9 cellular contexts compared by ENCODE assay signal in the genomic region with DNA sequence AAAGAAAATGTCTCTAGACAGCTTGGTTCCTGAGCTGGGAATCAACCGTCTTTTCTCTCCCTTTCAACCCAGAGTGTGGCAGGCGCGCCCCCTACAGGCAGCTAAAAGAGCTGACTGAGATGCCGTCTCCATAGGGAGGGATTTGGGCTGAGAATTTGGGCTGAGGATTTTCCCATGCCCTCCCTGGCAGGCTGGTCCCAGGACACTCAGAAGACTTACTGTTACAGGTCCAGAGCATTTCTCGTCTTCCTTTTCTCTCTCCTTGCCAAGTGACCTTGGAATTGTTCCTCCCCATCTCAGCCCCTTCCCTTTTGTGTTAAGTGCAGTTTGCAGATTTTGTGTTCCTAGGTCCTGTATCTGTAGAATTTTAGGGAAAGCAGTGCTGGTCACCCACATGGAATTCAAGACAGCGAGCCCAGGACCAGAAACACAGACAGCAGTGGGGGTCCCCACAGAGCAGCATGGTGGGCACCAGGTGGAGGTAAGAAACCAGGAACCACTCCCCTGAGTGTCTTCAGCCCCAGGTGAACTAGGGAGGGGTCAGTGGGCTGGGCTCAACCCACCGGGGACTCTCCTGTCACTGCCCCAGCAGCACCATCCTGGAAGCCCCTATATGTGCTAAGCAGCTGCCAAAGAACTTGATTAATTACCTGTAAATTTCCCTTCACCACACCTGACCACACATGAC. TPM values are rescaled to one million over a fixed set of nuclear protein-coding genes. Genes with fewer than 3 reads are reported as not detected.
DNase-seq lines count a peak whose midpoint lies in the region; ATAC-seq and TF ChIP-seq lines count a peak whose summit lies in the region.
"Had no signal": no experiment of that assay in that cellular context is flagged by ENCODE, and none has a peak within 500 bp of the region (broad histone marks: within the 10 kb centered on the region; RNA-seq: fewer than 3 reads in every experiment).

No MANE protein-coding gene starts in this region.

- H3K4me3 ChIP-seq in choroid plexus epithelial cell (ENCODE audit: low read depth, low read length) = no peak overlapping the region

- POLR2A ChIA-PET in activated CD4-positive, alpha-beta T cell treated with anti-CD3 and anti-CD28 coated beads for 36 hours (lab: Charles Lee) = no interaction called here

- TF ChIP-seq CTCF in choroid plexus epithelial cell (conservative IDR thresholded peaks at IDR 0.05; ENCODE audit: low read depth, low read length) = peak; percentile 89

- CTCF ChIA-PET in activated CD4-positive, alpha-beta T cell treated with anti-CD3 and anti-CD28 coated beads for 36 hours (lab: Charles Lee) = interaction anchor here (0.6 to 3.4 kb wide), 28 partner anchors 8 to 405 kb away, joined by 3 to 30 read pairs (median 4); no protein-coding TSS in a partner anchor

- peak; percentile 54 for ATAC-seq in activated CD4-positive, alpha-beta T cell treated with anti-CD3 and anti-CD28 coated beads for 36 hours
- no peak for ATAC-seq in HG03196 (IDR thresholded peaks at IDR 0.05; ENCODE audit: unreplicated experiment)

- H3K9me3 Mint-ChIP-seq in activated CD4-positive, alpha-beta T cell treated with anti-CD3 and anti-CD28 coated beads for 36 hours (ENCODE audit: low read depth) = peaks cover 8% of the 10 kb centered on the region

- H3K36me3 Mint-ChIP-seq in activated CD4-positive, alpha-beta T cell treated with anti-CD3 and anti-CD28 coated beads for 36 hours (ENCODE audit: low read depth) = peaks cover 4% of the 10 kb centered on the region

- intact Hi-C loops in activated CD4-positive, alpha-beta T cell treated with anti-CD3 and anti-CD28 coated beads for 36 hours (cut with DNase I, micrococcal nuclease) = loop anchor here (1.0 to 2.0 kb wide), 4 partner anchors 29 to 89 kb away; no protein-coding TSS in a partner anchor

- no peaks in the 10 kb centered on the region for H3K4me1 Mint-ChIP-seq in activated CD4-positive, alpha-beta T cell treated with anti-CD3 and anti-CD28 coated beads for 36 hours

- DNase-seq in DMS 273 (lab: John Stamatoyannopoulos, UW; ENCODE audit: unreplicated experiment) (peak; percentile 77), DMS 273 treated with DMSO at 0.1 percent for 48 hours (lab: John Stamatoyannopoulos, UW) (no peak), NCI-H1694 (lab: John Stamatoyannopoulos, UW) (peak; percentile 37), choroid plexus epithelial cell (ENCODE audit: low read depth) (peak; percentile 79), lung microvascular endothelial cell (ENCODE audit: low read depth in 2 of 2) (peak; percentile 63 to 64)
- DNase-seq in activated CD4-positive, alpha-beta T cell treated with anti-CD3 and anti-CD28 coated beads for 36 hours = peak; percentile 86
- peak; percentile 57 to 66 for DNase-seq in stimulated activated CD8-positive, alpha-beta memory T cell treated with anti-CD3 and anti-CD28 coated beads, Interleukin-2, amount 100 ng/mL, for 1 hour (ENCODE audit: low read depth in 2 of 2)

- H3K4me3 Mint-ChIP-seq in activated CD4-positive, alpha-beta T cell treated with anti-CD3 and anti-CD28 coated beads for 36 hours = no peak overlapping the region
- H3K4me3 Mint-ChIP-seq: dendritic cell treated with granulocyte-macrophage colony-stimulating factor and Interleukin-4, amounts not matched to agents 40 ng/mL and 50 ng/mL, for 4 days had no signal

- H3K27ac Mint-ChIP-seq in activated CD4-positive, alpha-beta T cell treated with anti-CD3 and anti-CD28 coated beads for 36 hours = no peak overlapping the region
- H3K27ac Mint-ChIP-seq: dendritic cell treated with granulocyte-macrophage colony-stimulating factor and Interleukin-4, amounts not matched to agents 40 ng/mL and 50 ng/mL, for 4 days had no signal

- H3K27me3 Mint-ChIP-seq in activated CD4-positive, alpha-beta T cell treated with anti-CD3 and anti-CD28 coated beads for 36 hours = no peaks in the 10 kb centered on the region

RNA-seq across cellular contexts. Expression of a gene that starts 9.9 kb away (rescaled TPM):
- total RNA-seq in activated CD4-positive, alpha-beta T cell treated with anti-CD3 and anti-CD28 coated beads for 36 hours = not detected
- total RNA-seq in lung microvascular endothelial cell = not detected in 2 replicates
